Comparison of ENCODE assay signal across 8 cellular contexts in the genomic region with DNA sequence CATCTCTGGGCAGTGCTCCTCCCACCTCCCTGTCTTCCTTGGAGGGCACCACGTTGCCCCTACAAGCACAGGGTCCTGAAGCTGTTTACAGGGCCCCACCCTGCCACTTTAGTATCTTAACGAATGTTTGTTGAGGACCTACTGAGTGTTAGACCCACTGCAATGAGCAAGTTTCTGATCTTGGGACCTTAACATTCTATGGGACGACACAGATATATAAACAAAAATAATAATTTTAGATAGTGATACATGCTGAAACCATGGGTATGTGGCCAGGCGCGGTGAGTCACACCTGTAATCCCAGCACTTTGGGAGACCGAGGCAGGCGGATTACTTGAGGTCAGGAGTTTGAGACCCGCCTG.
DNase-seq lines count a peak whose midpoint lies in the region; ATAC-seq and TF ChIP-seq lines count a peak whose summit lies in the region.

No MANE protein-coding gene starts in this region.

- H3K4me1 ChIP-seq in ACC112 (ENCODE audit: control insufficient read depth, insufficient read depth, low read length, unreplicated experiment) (peaks cover 21% of the 10 kb centered on the region), muscle layer of colon (ENCODE audit: insufficient read depth, low read length) (peaks cover 36% of the 10 kb centered on the region)

- peak overlapping the region; percentile 91 for H2AFZ ChIP-seq in ACC112 (ENCODE audit: low read length, unreplicated experiment)

- peak overlapping the region; percentile 72 for H3K4me3 ChIP-seq in ACC112 (ENCODE audit: low read depth, low read length)
- peak overlapping the region; percentile 60 for H3K4me3 ChIP-seq in HL-60 (replicated peaks; ENCODE audit: insufficient read depth, low read length)
- peak overlapping the region; percentile 32 to 71 for H3K4me3 ChIP-seq in cardiac fibroblast (replicated peaks in 1 of 2; ENCODE audit: low read depth in 2 of 2, low read length in 2 of 2)
- H3K4me3 ChIP-seq in muscle layer of colon (ENCODE audit: low read depth in 1 of 2, low read length in 2 of 2): peak overlapping the region; percentile 58 to 75

- H3K27me3 ChIP-seq in ACC112 (ENCODE audit: insufficient read depth, low read length) (no peaks in the 10 kb centered on the region), HL-60 (ENCODE audit: insufficient read depth, poor library complexity, severe bottlenecking) (no peaks in the 10 kb centered on the region), muscle layer of colon (ENCODE audit: control insufficient read depth in 1 of 2, insufficient read depth in 2 of 2, low read length in 2 of 2) (no peaks in the 10 kb centered on the region)

- H3K9ac ChIP-seq in muscle layer of colon (ENCODE audit: low read length): peak overlapping the region; percentile 65

- no peak for ATAC-seq in GM18502 (IDR thresholded peaks at IDR 0.05; ENCODE audit: poor library complexity, unreplicated experiment)
- no peak for ATAC-seq in GM21447 (IDR thresholded peaks at IDR 0.05; ENCODE audit: unreplicated experiment)

- no peaks in the 10 kb centered on the region for H3K9me3 ChIP-seq in muscle layer of colon (ENCODE audit: low read length)

- no peaks in the 10 kb centered on the region for H3K36me3 ChIP-seq in ACC112 (ENCODE audit: insufficient read depth, low read length)
- H3K36me3 ChIP-seq in muscle layer of colon (ENCODE audit: insufficient read depth, low read length): peaks cover 13% of the 10 kb centered on the region

- DNase-seq in HL-60 (ENCODE audit: low read depth in 1 of 2, low spot score in 1 of 2): no peak
- no peak for DNase-seq in cardiac fibroblast (ENCODE audit: low read depth in 2 of 2)
- DNase-seq in CD1c-positive myeloid dendritic cell (ENCODE audit: extremely low spot score): no peak
- DNase-seq in 8988T: no peak

- TF ChIP-seq CTCF in HL-60 (IDR thresholded peaks at IDR 0.05; ENCODE audit: insufficient read depth, low read length) (no peak), cardiac fibroblast (IDR thresholded peaks at IDR 0.05; ENCODE audit: low read depth, low read length) (no peak)

- H3K79me2 ChIP-seq in ACC112 (ENCODE audit: control insufficient read depth, insufficient read depth, low read length, unreplicated experiment): peaks cover 15% of the 10 kb centered on the region

- H3K27ac ChIP-seq in ACC112 (ENCODE audit: low read depth, low read length) (peak overlapping the region; percentile 71), HL-60 (replicated peaks) (peak overlapping the region; percentile 75), muscle layer of colon (ENCODE audit: low read depth, low read length) (peak overlapping the region; percentile 95)
